In the genomic region with DNA sequence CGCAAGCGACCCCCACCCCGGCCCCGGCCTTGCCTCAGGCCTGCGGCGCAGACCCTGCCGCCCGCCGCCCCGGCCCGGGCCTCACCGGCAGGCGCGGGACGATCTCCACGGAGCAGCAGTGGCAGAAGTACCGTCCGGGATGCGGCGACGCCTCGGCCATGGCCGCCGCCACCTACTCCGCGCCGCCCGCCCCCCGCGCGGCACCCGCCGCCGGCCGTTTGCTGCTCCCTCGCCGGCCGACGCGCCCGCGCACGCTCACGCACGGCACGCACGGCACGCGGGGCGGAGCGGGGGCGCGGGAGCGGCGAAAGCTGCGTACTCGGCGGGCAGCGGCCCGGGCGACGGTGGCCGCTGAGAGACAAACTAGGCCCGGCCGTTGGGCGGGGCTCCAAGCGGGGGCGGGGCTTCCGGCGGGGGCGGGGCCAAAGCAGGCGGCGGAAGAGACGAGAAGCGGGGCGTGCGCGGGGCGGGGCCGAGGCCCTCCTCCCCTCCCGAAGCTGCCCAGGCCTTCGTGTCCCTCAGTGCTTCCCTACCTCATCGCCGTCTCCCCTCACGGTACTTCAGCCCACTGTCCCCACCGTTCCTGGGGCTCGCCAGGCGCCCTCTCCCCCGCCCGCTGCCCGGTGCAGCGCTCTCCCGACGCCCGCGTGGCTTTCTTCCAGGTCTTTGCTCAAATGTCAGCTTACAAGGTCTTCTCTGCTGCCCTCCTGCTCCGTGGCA, we compare ENCODE assay signal across 1 cellular context.
TF ChIP-seq lines count a peak whose summit lies in the region.

RNF126 (minus strand) TSS at position 253 of the 720 bp plus-strand sequence; CDS start at position 160, 93 bp downstream.

TF ChIP-seq in K562, 482 proteins besides CTCF, POLR2A, EP300 and RAD21 (continued from another document and continues in another):
- TF ChIP-seq PKNOX1 (IDR thresholded peaks at IDR 0.05) (peak; percentile 17; the same call in 1 of the 2 replicates), ZNF24 (IDR thresholded peaks at IDR 0.05) (peak; percentile 52; the same call in 1 of the 2 replicates), ZNF511 (CRISPR knock-in tag; IDR thresholded peaks at IDR 0.05) (no peak), BRF1 (IDR thresholded peaks at IDR 0.05; ENCODE audit: borderline replicate concordance, extremely low read depth, insufficient read length) (no peak), RB1 (IDR thresholded peaks at IDR 0.05; ENCODE audit: low read depth) (peak; percentile 86; the same call in 1 of the 2 replicates), ID3 (CRISPR knock-in tag; IDR thresholded peaks at IDR 0.05) (no peak), ID3 (tag; IDR thresholded peaks at IDR 0.05) (peak; percentile 64; the same call in 1 of the 2 replicates), HNRNPLL (IDR thresholded peaks at IDR 0.05; ENCODE audit: low read depth, low read length, poor library complexity, severe bottlenecking) (peak; percentile 91), KDM5B (IDR thresholded peaks at IDR 0.05; ENCODE audit: insufficient replicate concordance, low read depth, low read length) (no peak), MAX (CRISPR knock-in tag; IDR thresholded peaks at IDR 0.05) (peak; percentile 66), MTA3 (IDR thresholded peaks at IDR 0.05; ENCODE audit: borderline replicate concordance) (peak; percentile 86; the same call in 1 of the 2 replicates), FOXP1 (CRISPR knock-in tag; IDR thresholded peaks at IDR 0.05) (0 out of 2 replicates have a peak, but pooled peaks have one; percentile 13), ZNF395 (CRISPR knock-in tag; IDR thresholded peaks at IDR 0.05) (0 out of 2 replicates have a peak, but pooled peaks have one; percentile 54), HDAC1 (IDR thresholded peaks at IDR 0.05) (0 out of 4 replicates have a peak, but pooled peaks of 1 of the 2 experiments have one; percentile 26), USF2 (CRISPR knock-in tag; IDR thresholded peaks at IDR 0.05) (no peak), PRMT5 (CRISPR knock-in tag; IDR thresholded peaks at IDR 0.05) (no peak), MED1 (CRISPR knock-in tag; IDR thresholded peaks at IDR 0.05; ENCODE audit: borderline replicate concordance) (0 out of 2 replicates have a peak, but pooled peaks have one; percentile 79), JUN (IDR thresholded peaks at IDR 0.05; ENCODE audit: borderline replicate concordance, low read depth, low read length) (0 out of 2 replicates have a peak, but pooled peaks have one; percentile 30), JUN (CRISPR knock-in tag; IDR thresholded peaks at IDR 0.05; ENCODE audit: borderline replicate concordance) (no peak), RBFOX2 (IDR thresholded peaks at IDR 0.05; ENCODE audit: low read depth, low read length) (peak; percentile 58; the same call in 1 of the 2 replicates), ETV6 (IDR thresholded peaks at IDR 0.05; ENCODE audit: borderline replicate concordance in 1 of 2, low read depth in 2 of 2, low read length in 1 of 2) (no peak), ETV6 (CRISPR knock-in tag; IDR thresholded peaks at IDR 0.05; ENCODE audit: borderline replicate concordance) (peak; percentile 64; the same call in 1 of the 2 replicates), ETV5 (CRISPR knock-in tag; IDR thresholded peaks at IDR 0.05; ENCODE audit: low read depth) (peak; percentile 17; the same call in 1 of the 2 replicates), ZNF121 (CRISPR knock-in tag; conservative IDR thresholded peaks at IDR 0.05) (0 out of 2 replicates have a peak, but pooled peaks have one; percentile 16), PHF8 (IDR thresholded peaks at IDR 0.05; ENCODE audit: borderline replicate concordance, low read length) (peak; percentile 76; the same call in 1 of the 2 replicates), TAF1 (IDR thresholded peaks at IDR 0.05; ENCODE audit: control insufficient read depth, extremely low read depth, insufficient read depth, low read length, severe bottlenecking) (peak; percentile 78), EGR1 (conservative IDR thresholded peaks at IDR 0.05) (peak; percentile 21; the same call in 1 of the 2 replicates), TRIM24 (IDR thresholded peaks at IDR 0.05) (peak in 1 of 2 experiments; percentile 31; a peak in 1 of 4 replicates), CREM (IDR thresholded peaks at IDR 0.05; ENCODE audit: low read depth) (peak; percentile 70), FUS (optimal IDR thresholded peaks at IDR 0.05; ENCODE audit: low read depth, low read length) (no peak), FOXJ2 (tag; IDR thresholded peaks at IDR 0.05) (peak; percentile 44; the same call in 1 of the 2 replicates), GTF2A2 (tag; IDR thresholded peaks at IDR 0.05) (0 out of 2 replicates have a peak, but pooled peaks have one; percentile 6), POLR2G (IDR thresholded peaks at IDR 0.05; ENCODE audit: low read depth, low read length) (peak; percentile 78), SIN3B (IDR thresholded peaks at IDR 0.05; ENCODE audit: low read depth) (peak; percentile 64), E2F6 (IDR thresholded peaks at IDR 0.05; ENCODE audit: borderline replicate concordance in 1 of 2, extremely low read depth in 1 of 2, insufficient read depth in 1 of 2, insufficient read length in 1 of 2, low read depth in 1 of 2, low read length in 1 of 2, poor library complexity in 1 of 2, severe bottlenecking in 1 of 2) (peak; percentile 79 to 97), NR3C1 (CRISPR knock-in tag; IDR thresholded peaks at IDR 0.05) (peak; percentile 5; the same call in 1 of the 2 replicates), RBBP5 (IDR thresholded peaks at IDR 0.05; ENCODE audit: borderline replicate concordance, insufficient read depth, low read length, poor library complexity, severe bottlenecking) (peak; percentile 90), LEF1 (IDR thresholded peaks at IDR 0.05) (no peak), SIN3A (IDR thresholded peaks at IDR 0.05; ENCODE audit: borderline replicate concordance in 2 of 2, control insufficient read depth in 1 of 2, low read depth in 2 of 2, low read length in 2 of 2) (peak in 1 of 2 experiments; percentile 70; a peak in 2 of 4 replicates), NRF1 (conservative IDR thresholded peaks at IDR 0.05 in 1 of 2, IDR thresholded peaks at IDR 0.05 in 1 of 2) (peak; percentile 81 to 82), HMGN3 (IDR thresholded peaks at IDR 0.05; ENCODE audit: borderline replicate concordance, extremely low read depth, insufficient read length, low read depth, low read length) (peak; percentile 72), BHLHE40 (IDR thresholded peaks at IDR 0.05; ENCODE audit: low read length) (peak; percentile 90), GABPA (tag; conservative IDR thresholded peaks at IDR 0.05; ENCODE audit: low read depth) (peak; percentile 89), ZNF583 (CRISPR knock-in tag; IDR thresholded peaks at IDR 0.05) (0 out of 2 replicates have a peak, but pooled peaks have one; percentile 16)
- TF ChIP-seq, protein P1, sequence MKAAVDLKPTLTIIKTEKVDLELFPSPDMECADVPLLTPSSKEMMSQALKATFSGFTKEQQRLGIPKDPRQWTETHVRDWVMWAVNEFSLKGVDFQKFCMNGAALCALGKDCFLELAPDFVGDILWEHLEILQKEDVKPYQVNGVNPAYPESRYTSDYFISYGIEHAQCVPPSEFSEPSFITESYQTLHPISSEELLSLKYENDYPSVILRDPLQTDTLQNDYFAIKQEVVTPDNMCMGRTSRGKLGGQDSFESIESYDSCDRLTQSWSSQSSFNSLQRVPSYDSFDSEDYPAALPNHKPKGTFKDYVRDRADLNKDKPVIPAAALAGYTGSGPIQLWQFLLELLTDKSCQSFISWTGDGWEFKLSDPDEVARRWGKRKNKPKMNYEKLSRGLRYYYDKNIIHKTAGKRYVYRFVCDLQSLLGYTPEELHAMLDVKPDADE (conservative IDR thresholded peaks at IDR 0.05; ENCODE audit: control insufficient read depth, low read depth, low read length), result peak; percentile 44; the same call in 1 of the 2 replicates
- TF ChIP-seq, protein P2, sequence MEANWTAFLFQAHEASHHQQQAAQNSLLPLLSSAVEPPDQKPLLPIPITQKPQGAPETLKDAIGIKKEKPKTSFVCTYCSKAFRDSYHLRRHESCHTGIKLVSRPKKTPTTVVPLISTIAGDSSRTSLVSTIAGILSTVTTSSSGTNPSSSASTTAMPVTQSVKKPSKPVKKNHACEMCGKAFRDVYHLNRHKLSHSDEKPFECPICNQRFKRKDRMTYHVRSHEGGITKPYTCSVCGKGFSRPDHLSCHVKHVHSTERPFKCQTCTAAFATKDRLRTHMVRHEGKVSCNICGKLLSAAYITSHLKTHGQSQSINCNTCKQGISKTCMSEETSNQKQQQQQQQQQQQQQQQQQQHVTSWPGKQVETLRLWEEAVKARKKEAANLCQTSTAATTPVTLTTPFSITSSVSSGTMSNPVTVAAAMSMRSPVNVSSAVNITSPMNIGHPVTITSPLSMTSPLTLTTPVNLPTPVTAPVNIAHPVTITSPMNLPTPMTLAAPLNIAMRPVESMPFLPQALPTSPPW (CRISPR knock-in tag; IDR thresholded peaks at IDR 0.05), result peak; percentile 90
- TF ChIP-seq, protein P3, sequence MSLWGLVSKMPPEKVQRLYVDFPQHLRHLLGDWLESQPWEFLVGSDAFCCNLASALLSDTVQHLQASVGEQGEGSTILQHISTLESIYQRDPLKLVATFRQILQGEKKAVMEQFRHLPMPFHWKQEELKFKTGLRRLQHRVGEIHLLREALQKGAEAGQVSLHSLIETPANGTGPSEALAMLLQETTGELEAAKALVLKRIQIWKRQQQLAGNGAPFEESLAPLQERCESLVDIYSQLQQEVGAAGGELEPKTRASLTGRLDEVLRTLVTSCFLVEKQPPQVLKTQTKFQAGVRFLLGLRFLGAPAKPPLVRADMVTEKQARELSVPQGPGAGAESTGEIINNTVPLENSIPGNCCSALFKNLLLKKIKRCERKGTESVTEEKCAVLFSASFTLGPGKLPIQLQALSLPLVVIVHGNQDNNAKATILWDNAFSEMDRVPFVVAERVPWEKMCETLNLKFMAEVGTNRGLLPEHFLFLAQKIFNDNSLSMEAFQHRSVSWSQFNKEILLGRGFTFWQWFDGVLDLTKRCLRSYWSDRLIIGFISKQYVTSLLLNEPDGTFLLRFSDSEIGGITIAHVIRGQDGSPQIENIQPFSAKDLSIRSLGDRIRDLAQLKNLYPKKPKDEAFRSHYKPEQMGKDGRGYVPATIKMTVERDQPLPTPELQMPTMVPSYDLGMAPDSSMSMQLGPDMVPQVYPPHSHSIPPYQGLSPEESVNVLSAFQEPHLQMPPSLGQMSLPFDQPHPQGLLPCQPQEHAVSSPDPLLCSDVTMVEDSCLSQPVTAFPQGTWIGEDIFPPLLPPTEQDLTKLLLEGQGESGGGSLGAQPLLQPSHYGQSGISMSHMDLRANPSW (CRISPR knock-in tag; IDR thresholded peaks at IDR 0.05), result peak; percentile 75; the same call in 1 of the 2 replicates
- TF ChIP-seq, protein P4, sequence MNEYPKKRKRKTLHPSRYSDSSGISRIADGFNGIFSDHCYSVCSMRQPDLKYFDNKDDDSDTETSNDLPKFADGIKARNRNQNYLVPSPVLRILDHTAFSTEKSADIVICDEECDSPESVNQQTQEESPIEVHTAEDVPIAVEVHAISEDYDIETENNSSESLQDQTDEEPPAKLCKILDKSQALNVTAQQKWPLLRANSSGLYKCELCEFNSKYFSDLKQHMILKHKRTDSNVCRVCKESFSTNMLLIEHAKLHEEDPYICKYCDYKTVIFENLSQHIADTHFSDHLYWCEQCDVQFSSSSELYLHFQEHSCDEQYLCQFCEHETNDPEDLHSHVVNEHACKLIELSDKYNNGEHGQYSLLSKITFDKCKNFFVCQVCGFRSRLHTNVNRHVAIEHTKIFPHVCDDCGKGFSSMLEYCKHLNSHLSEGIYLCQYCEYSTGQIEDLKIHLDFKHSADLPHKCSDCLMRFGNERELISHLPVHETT (CRISPR knock-in tag; conservative IDR thresholded peaks at IDR 0.05 in 1 of 2, IDR thresholded peaks at IDR 0.05 in 1 of 2), result peak in 1 of 2 experiments; percentile 97; a peak in 2 of 4 replicates
